In the genomic region with DNA sequence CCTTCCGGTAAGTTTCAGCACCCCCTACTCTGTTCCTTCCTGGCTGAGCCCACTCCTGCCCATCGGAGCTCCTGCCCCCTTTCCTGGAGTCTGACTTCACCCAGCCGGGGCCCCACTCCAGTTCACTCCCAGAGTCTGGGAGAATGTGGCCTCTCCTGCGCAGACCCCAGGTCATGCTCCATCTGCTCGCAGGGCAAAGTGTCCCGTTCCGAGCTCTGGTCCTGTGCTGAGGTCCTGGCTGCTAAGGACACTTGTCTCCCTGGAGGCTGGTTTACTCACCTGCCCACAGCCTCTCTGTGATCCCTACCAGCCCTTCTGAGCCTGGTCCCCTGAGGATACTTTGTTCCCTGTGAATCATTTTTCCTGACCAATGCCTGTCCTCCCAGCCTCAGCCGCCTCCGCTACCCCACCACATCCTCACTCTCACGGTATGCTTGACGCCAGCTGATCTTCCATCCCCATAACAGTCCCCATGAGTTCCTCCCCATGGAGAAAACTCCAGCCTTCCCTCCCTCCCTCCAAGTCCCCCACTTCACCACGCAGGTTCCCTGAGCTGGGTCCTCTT, we compare ENCODE assay signal across 10 cellular contexts. TPM values are rescaled to one million over a fixed set of nuclear protein-coding genes. Genes with fewer than 3 reads are reported as not detected.
DNase-seq lines count a peak whose midpoint lies in the region; ATAC-seq and TF ChIP-seq lines count a peak whose summit lies in the region.
"Had no signal": no experiment of that assay in that cellular context is flagged by ENCODE, and none has a peak within 500 bp of the region (broad histone marks: within the 10 kb centered on the region; RNA-seq: fewer than 3 reads in every experiment).

No MANE protein-coding gene starts in this region.

- intact Hi-C loops in CD14-positive monocyte (cut with micrococcal nuclease), result loop anchor here in 1 of 2 donors (5.0 kb wide), 1 partner anchor 37 kb away; no protein-coding TSS in a partner anchor

- H3K36me3 Mint-ChIP-seq in CD14-positive monocyte, result peaks cover 29 to 39% of the 10 kb centered on the region in 2 donors
- H3K36me3 Mint-ChIP-seq in nephron progenitor cell (ENCODE audit: low read depth), result no peaks in the 10 kb centered on the region

- H3K9me3 Mint-ChIP-seq in CD14-positive monocyte (peaks cover 0 to 9% (median 3%) of the 10 kb centered on the region in 7 donors), nephron progenitor cell (peaks cover 8% of the 10 kb centered on the region)

- H3K4me1 Mint-ChIP-seq in CD14-positive monocyte (peaks cover 52% of the 10 kb centered on the region), nephron progenitor cell (peaks cover 25% of the 10 kb centered on the region)

- DNase-seq in CD14-positive monocyte (ENCODE audit: low spot score) (no peak), LHCN-M2 (ENCODE audit: low read depth) (peak; percentile 98), dermis blood vessel endothelial cell (peak; percentile 43), nephron progenitor cell (no peak), NCI-H446 treated with DMSO at 0.1 percent for 48 hours (lab: John Stamatoyannopoulos, UW) (no peak), inferior parietal cortex (ENCODE audit: extremely low spot score) (no peak)
- DNase-seq: mesendoderm had no signal

- no peak for ATAC-seq in HG03196 (IDR thresholded peaks at IDR 0.05; ENCODE audit: unreplicated experiment)
- ATAC-seq in GM21528 (IDR thresholded peaks at IDR 0.05; ENCODE audit: low FRiP score, unreplicated experiment), result no peak

- TF ChIP-seq CTCF in CD14-positive monocyte (IDR thresholded peaks at IDR 0.05) (no peak), nephron progenitor cell (IDR thresholded peaks at IDR 0.05) (no peak)

- peak overlapping the region; percentile 62 to 81 for H3K4me3 Mint-ChIP-seq in CD14-positive monocyte
- peak overlapping the region; percentile 66 for H3K4me3 Mint-ChIP-seq in nephron progenitor cell

- H3K27ac Mint-ChIP-seq in CD14-positive monocyte (peak overlapping the region in 4 of 7 donors; percentile 10 to 51 (median 17)), nephron progenitor cell (no peak overlapping the region)

- peaks cover 29 to 47% (median 41%) of the 10 kb centered on the region in 3 donors for H3K27me3 Mint-ChIP-seq in CD14-positive monocyte (ENCODE audit: low read depth in 3 of 3)
- H3K27me3 Mint-ChIP-seq in nephron progenitor cell (ENCODE audit: low read depth, poor library complexity), result peaks cover 58% of the 10 kb centered on the region

RNA-seq across cellular contexts. Expression of gene IFITM10, which starts 0.5 kb away (rescaled TPM):
- polyA plus RNA-seq in CD14-positive monocyte, result not detected
- 12.6 and 20.1 TPM in 2 replicates for total RNA-seq in LHCN-M2 (2014; rRNA removed)
- polyA plus RNA-seq in LHCN-M2 (2012), result 12.5 TPM
- 0.33 and 1.5 TPM in 2 replicates for total RNA-seq in dermis blood vessel endothelial cell

RNA-seq across cellular contexts. Expression of gene CTSD, which starts 13.9 kb away (rescaled TPM):
- polyA plus RNA-seq in CD14-positive monocyte, result 1,000 to 10,000 TPM in 1 of 2 donors, 100 to 1,000 TPM in 1; 855 to 1,372 TPM
- 448 and 475 TPM in 2 replicates for total RNA-seq in LHCN-M2 (2014; rRNA removed)
- 723 TPM for polyA plus RNA-seq in LHCN-M2 (2012)
- 383 and 407 TPM in 2 replicates for total RNA-seq in dermis blood vessel endothelial cell

RNA-seq across cellular contexts. Expression of gene KRTAP5-6, which starts 52.9 kb away (rescaled TPM):
- not detected for polyA plus RNA-seq in CD14-positive monocyte
- total RNA-seq in LHCN-M2 (2014; rRNA removed) (not detected in 2 replicates), dermis blood vessel endothelial cell (0.28 TPM in 1 of 2 replicates, not detected in the other)
- polyA plus RNA-seq in LHCN-M2 (2012), result not detected
- total RNA-seq: urinary bladder had no signal
- polyA plus RNA-seq: urinary bladder had no signal

Comparison
In these comparisons a context has a peak if more than half of its experiments do, and no peak if none do; other contexts are left out.
1. DNase-seq: peak in LHCN-M2 (single experiment) and dermis blood vessel endothelial cell (single experiment); none in CD14-positive monocyte (single experiment), nephron progenitor cell (single experiment), NCI-H446 treated with DMSO at 0.1 percent for 48 hours (single experiment) and inferior parietal cortex (single experiment).